In genomic region chr3:194373912-194374311, GRCh38 we compare ENCODE assay signal across 24 cellular contexts. TPM values are rescaled to one million over a fixed set of nuclear protein-coding genes. Genes with fewer than 3 reads are reported as not detected.
A peak's percentile ranks its signal among the peaks of the same experiment; 100 is the strongest.
DNase-seq lines count a peak whose midpoint lies in the region; ATAC-seq and TF ChIP-seq lines count a peak whose summit lies in the region.
"Had no signal": no experiment of that assay in that cellular context is flagged by ENCODE, and none has a peak within 500 bp of the region (broad histone marks: within the 10 kb centered on the region; RNA-seq: fewer than 3 reads in every experiment).

No MANE protein-coding gene starts in this region.

- peaks cover 4% of the 10 kb centered on the region for H3K4me1 ChIP-seq in left ventricle myocardium inferior
- H3K4me1 ChIP-seq: BE2C had no signal

- H3K9me3 ChIP-seq in left ventricle myocardium inferior (replicated peaks) = no peaks in the 10 kb centered on the region
- no peaks in the 10 kb centered on the region for H3K9me3 ChIP-seq in SK-N-MC (ENCODE audit: low read depth, low read length)
- H3K9me3 ChIP-seq: BE2C had no signal

- peaks cover 78% of the 10 kb centered on the region for H3K27me3 ChIP-seq in left ventricle myocardium inferior (ENCODE audit: low read depth)
- H3K27me3 ChIP-seq: BE2C had no signal

- TF ChIP-seq CTCF in left ventricle myocardium inferior (IDR thresholded peaks at IDR 0.05; ENCODE audit: borderline replicate concordance) = no peak
- TF ChIP-seq CTCF in glutamatergic neuron (IDR thresholded peaks at IDR 0.05; ENCODE audit: partially characterized antibody, unreplicated experiment) = no peak

- H3K4me1 Mint-ChIP-seq in glutamatergic neuron (ENCODE audit: low read depth, unreplicated experiment) = peaks cover 17% of the 10 kb centered on the region
- H3K4me1 Mint-ChIP-seq: CD4-positive, CD25-positive, alpha-beta regulatory T cell; CD8-positive, alpha-beta memory T cell had no signal

- H3K27ac Mint-ChIP-seq in glutamatergic neuron (ENCODE audit: unreplicated experiment) = peak overlapping the region; percentile 45
- H3K27ac Mint-ChIP-seq: CD4-positive, CD25-positive, alpha-beta regulatory T cell; CD8-positive, alpha-beta memory T cell; IgD-negative memory B cell had no signal

- ATAC-seq in left ventricle myocardium superior (no peak), GM18861 (IDR thresholded peaks at IDR 0.05; ENCODE audit: unreplicated experiment) (no peak), GM21786 (IDR thresholded peaks at IDR 0.05; ENCODE audit: unreplicated experiment) (no peak)
- ATAC-seq: GM12878, HCT116, HepG2 had no signal

- H3K27me3 Mint-ChIP-seq in glutamatergic neuron (ENCODE audit: unreplicated experiment) = peaks cover 5% of the 10 kb centered on the region

- H3K36me3 Mint-ChIP-seq in glutamatergic neuron (ENCODE audit: unreplicated experiment) = no peaks in the 10 kb centered on the region
- H3K36me3 Mint-ChIP-seq: CD4-positive, CD25-positive, alpha-beta regulatory T cell; CD8-positive, alpha-beta memory T cell had no signal

- intact Hi-C loops in left ventricle myocardium superior (cut with micrococcal nuclease) = no loop called here
- intact Hi-C loops in left ventricle myocardium inferior (cut with micrococcal nuclease) = no loop called here
- intact Hi-C loops in posterior vena cava (cut with DNase I) = no loop called here

- H3K4me3 Mint-ChIP-seq in glutamatergic neuron (ENCODE audit: unreplicated experiment) = no peak overlapping the region
- H3K4me3 Mint-ChIP-seq: CD4-positive, CD25-positive, alpha-beta regulatory T cell; CD8-positive, alpha-beta memory T cell had no signal

- no peaks in the 10 kb centered on the region for H3K36me3 ChIP-seq in left ventricle myocardium inferior
- H3K36me3 ChIP-seq in SK-N-MC (ENCODE audit: insufficient read depth, low read length) = no peaks in the 10 kb centered on the region
- H3K36me3 ChIP-seq: BE2C had no signal

- DNase-seq in left ventricle myocardium superior = peak; percentile 15
- no peak for DNase-seq in left ventricle myocardium inferior
- no peak for DNase-seq in SK-N-MC (ENCODE audit: low read depth, low spot score)
- DNase-seq in glutamatergic neuron = peak; percentile 57
- DNase-seq in posterior vena cava (ENCODE audit: low spot score) = peak; percentile 36
- DNase-seq in NCI-H774 (lab: John Stamatoyannopoulos, UW) = no peak
- DNase-seq: ACHN; BE2C; C1 segment of cervical spinal cord; CD4-positive, CD25-positive, alpha-beta regulatory T cell; CD8-positive, alpha-beta memory T cell; COR-L47; DMS 273 treated with DMSO at 0.1 percent for 48 hours; DMS53; DND-41; EL; KBM-7 had no signal

- H3K9me3 Mint-ChIP-seq in glutamatergic neuron (ENCODE audit: unreplicated experiment) = no peaks in the 10 kb centered on the region
- H3K9me3 Mint-ChIP-seq: CD8-positive, alpha-beta memory T cell; IgD-negative memory B cell had no signal

- H3K4me3 ChIP-seq in left ventricle myocardium inferior (no peak overlapping the region), SK-N-MC (no peak overlapping the region)
- H3K4me3 ChIP-seq: GM12878 had no signal

- no peak overlapping the region for H3K9ac ChIP-seq in SK-N-MC (ENCODE audit: insufficient read length)

- H3K27ac ChIP-seq in left ventricle myocardium inferior (replicated peaks) (no peak overlapping the region), SK-N-MC (peak overlapping the region; percentile 14; the same call in 1 of the 2 replicates)

RNA-seq across cellular contexts. Expression of gene LRRC15, which starts 4.4 kb away (rescaled TPM):
- total RNA-seq in left ventricle myocardium superior (0.42 TPM), left ventricle myocardium inferior (0.14 TPM), glutamatergic neuron (ENCODE audit: unreplicated experiment) (not detected), posterior vena cava (1 to 10 TPM; 2.3 to 3.0 TPM)
- total RNA-seq: CD4-positive, CD25-positive, alpha-beta regulatory T cell; CD8-positive, alpha-beta memory T cell; GM12878; HepG2 had no signal

RNA-seq across cellular contexts. Expression of gene CPN2, which starts 22.8 kb away (rescaled TPM):
- total RNA-seq in left ventricle myocardium superior = 0.40 TPM
- 2.4 TPM for total RNA-seq in left ventricle myocardium inferior
- total RNA-seq in glutamatergic neuron (ENCODE audit: unreplicated experiment) = not detected
- under 1 TPM in 1 of 2 donors, not detected in 1; 0.14 TPM for total RNA-seq in posterior vena cava
- total RNA-seq: CD4-positive, CD25-positive, alpha-beta regulatory T cell; CD8-positive, alpha-beta memory T cell; G401; GM12878 had no signal

RNA-seq across cellular contexts. Expression of gene GP5, which starts 25.2 kb away (rescaled TPM):
- total RNA-seq in left ventricle myocardium superior (not detected), left ventricle myocardium inferior (not detected), glutamatergic neuron (ENCODE audit: unreplicated experiment) (0.15 TPM), posterior vena cava (under 1 TPM; 0.05 to 0.09 TPM)
- total RNA-seq: G401, GM12878, HepG2 had no signal

Comparison
In these comparisons a context has a peak if more than half of its experiments do, and no peak if none do; other contexts are left out.
1. DNase-seq: peak in left ventricle myocardium superior (single experiment), glutamatergic neuron (single experiment) and posterior vena cava (single experiment); none in left ventricle myocardium inferior (single experiment), SK-N-MC (single experiment) and NCI-H774 (single experiment).